ENCODE assay signal across 18 cellular contexts in the genomic region with DNA sequence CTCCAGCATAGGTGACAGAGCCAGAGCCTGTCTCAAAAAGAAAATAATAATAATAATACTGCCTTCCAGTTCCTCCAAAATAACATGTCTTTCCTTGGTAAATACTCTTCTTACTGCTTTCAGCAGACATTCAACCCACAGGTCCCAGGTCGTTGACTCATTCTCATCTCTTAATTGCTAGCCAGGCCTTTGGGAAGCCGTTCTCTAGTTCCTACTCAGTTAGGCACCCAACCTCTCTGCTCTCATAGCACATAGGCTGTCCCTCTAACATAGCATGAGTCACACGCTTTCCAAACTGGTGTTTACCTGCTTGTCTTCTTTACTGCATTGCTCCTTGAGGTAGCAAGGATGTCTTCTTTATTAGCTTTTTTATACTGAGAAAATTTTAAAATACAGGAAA.
DNase-seq lines count a peak whose midpoint lies in the region; ATAC-seq and TF ChIP-seq lines count a peak whose summit lies in the region.
"Had no signal": no experiment of that assay in that cellular context is flagged by ENCODE, and none has a peak within 500 bp of the region (broad histone marks: within the 10 kb centered on the region; RNA-seq: fewer than 3 reads in every experiment).

No MANE protein-coding gene starts in this region.

- no peak for TF ChIP-seq CTCF in WTC11 (IDR thresholded peaks at IDR 0.05)

- DNase-seq in left ventricle myocardium superior (no peak), cardiac septum (ENCODE audit: low spot score) (no peak), WTC11 (ENCODE audit: low spot score) (no peak), iris pigment epithelial cell (ENCODE audit: low read depth) (peak; percentile 54), NCI-H1436 (lab: John Stamatoyannopoulos, UW) (no peak), sciatic nerve (ENCODE audit: low spot score) (no peak)
- DNase-seq: Caco-2; CD4-positive, alpha-beta T cell; DMS153; KBM-7; NCI-H1048; NCI-H146; NCI-H2081; NCI-H748 treated with DMSO at 0.1 percent for 48 hours; NK-92 treated with Interleukin-12 subunit alpha and Interleukin-12 subunit beta, amount 100 ng/mL, for 24 hours; SHP77 had no signal

- POLR2A ChIA-PET in WTC11 (lab: Charles Lee), result interaction anchor here (0.6 kb wide), 1 partner anchor 337 kb away, joined by 3 read pairs; no protein-coding TSS in a partner anchor

- H3K4me1 Mint-ChIP-seq in WTC11, result peaks cover 2% of the 10 kb centered on the region; the same call in 1 of the 2 replicates

- H3K27ac Mint-ChIP-seq in WTC11, result peak overlapping the region; percentile 45; the same call in 1 of the 2 replicates
- H3K27ac Mint-ChIP-seq: CD4-positive, alpha-beta T cell had no signal

- no peaks in the 10 kb centered on the region for H3K36me3 Mint-ChIP-seq in WTC11

- intact Hi-C loops in left ventricle myocardium superior (cut with micrococcal nuclease) (no loop called here), cardiac septum (cut with DNase I) (no loop called here), sciatic nerve (cut with DNase I) (no loop called here)

- peak; percentile 18 for ATAC-seq in left ventricle myocardium superior
- ATAC-seq in WTC11, result no peak
- no peak for ATAC-seq in SK-N-SH treated with all-trans-retinoic acid at 6 μM for 48 hours
- ATAC-seq in sciatic nerve, result no peak
- ATAC-seq: HepG2 had no signal

- CTCF ChIA-PET in WTC11 (lab: Charles Lee), result no interaction called here

- no peaks in the 10 kb centered on the region for H3K27me3 Mint-ChIP-seq in WTC11 (ENCODE audit: low read depth)

- H3K4me3 Mint-ChIP-seq in WTC11, result no peak overlapping the region
- H3K4me3 Mint-ChIP-seq: CD4-positive, alpha-beta T cell had no signal

- H3K9me3 Mint-ChIP-seq in WTC11, result no peaks in the 10 kb centered on the region
- H3K9me3 Mint-ChIP-seq: CD4-positive, alpha-beta T cell had no signal

TF ChIP-seq in WTC11, 78 proteins besides CTCF, POLR2A, EP300 and RAD21 (continues in another document):
- TF ChIP-seq GABPB1 (CRISPR knock-in tag; IDR thresholded peaks at IDR 0.05) (no peak), ZNF138 (CRISPR knock-in tag; conservative IDR thresholded peaks at IDR 0.05) (no peak), JUN (CRISPR knock-in tag; IDR thresholded peaks at IDR 0.05) (no peak), ZNF232 (CRISPR knock-in tag; IDR thresholded peaks at IDR 0.05) (no peak), KAT7 (CRISPR knock-in tag; IDR thresholded peaks at IDR 0.05; ENCODE audit: borderline replicate concordance) (no peak), ZNF317 (CRISPR knock-in tag; IDR thresholded peaks at IDR 0.05; ENCODE audit: borderline replicate concordance, low read depth) (no peak)
- TF ChIP-seq, protein P1, sequence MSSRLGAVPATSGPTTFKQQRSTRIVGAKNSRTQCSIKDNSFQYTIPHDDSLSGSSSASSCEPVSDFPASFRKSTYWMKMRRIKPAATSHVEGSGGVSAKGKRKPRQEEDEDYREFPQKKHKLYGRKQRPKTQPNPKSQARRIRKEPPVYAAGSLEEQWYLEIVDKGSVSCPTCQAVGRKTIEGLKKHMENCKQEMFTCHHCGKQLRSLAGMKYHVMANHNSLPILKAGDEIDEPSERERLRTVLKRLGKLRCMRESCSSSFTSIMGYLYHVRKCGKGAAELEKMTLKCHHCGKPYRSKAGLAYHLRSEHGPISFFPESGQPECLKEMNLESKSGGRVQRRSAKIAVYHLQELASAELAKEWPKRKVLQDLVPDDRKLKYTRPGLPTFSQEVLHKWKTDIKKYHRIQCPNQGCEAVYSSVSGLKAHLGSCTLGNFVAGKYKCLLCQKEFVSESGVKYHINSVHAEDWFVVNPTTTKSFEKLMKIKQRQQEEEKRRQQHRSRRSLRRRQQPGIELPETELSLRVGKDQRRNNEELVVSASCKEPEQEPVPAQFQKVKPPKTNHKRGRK (CRISPR knock-in tag; IDR thresholded peaks at IDR 0.05; ENCODE audit: borderline replicate concordance), result no peak
- TF ChIP-seq, protein P2, sequence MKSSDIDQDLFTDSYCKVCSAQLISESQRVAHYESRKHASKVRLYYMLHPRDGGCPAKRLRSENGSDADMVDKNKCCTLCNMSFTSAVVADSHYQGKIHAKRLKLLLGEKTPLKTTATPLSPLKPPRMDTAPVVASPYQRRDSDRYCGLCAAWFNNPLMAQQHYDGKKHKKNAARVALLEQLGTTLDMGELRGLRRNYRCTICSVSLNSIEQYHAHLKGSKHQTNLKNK (CRISPR knock-in tag; IDR thresholded peaks at IDR 0.05), result no peak
- TF ChIP-seq, protein P3, sequence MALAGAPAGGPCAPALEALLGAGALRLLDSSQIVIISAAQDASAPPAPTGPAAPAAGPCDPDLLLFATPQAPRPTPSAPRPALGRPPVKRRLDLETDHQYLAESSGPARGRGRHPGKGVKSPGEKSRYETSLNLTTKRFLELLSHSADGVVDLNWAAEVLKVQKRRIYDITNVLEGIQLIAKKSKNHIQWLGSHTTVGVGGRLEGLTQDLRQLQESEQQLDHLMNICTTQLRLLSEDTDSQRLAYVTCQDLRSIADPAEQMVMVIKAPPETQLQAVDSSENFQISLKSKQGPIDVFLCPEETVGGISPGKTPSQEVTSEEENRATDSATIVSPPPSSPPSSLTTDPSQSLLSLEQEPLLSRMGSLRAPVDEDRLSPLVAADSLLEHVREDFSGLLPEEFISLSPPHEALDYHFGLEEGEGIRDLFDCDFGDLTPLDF (CRISPR knock-in tag; IDR thresholded peaks at IDR 0.05), result no peak
- TF ChIP-seq, protein P4, sequence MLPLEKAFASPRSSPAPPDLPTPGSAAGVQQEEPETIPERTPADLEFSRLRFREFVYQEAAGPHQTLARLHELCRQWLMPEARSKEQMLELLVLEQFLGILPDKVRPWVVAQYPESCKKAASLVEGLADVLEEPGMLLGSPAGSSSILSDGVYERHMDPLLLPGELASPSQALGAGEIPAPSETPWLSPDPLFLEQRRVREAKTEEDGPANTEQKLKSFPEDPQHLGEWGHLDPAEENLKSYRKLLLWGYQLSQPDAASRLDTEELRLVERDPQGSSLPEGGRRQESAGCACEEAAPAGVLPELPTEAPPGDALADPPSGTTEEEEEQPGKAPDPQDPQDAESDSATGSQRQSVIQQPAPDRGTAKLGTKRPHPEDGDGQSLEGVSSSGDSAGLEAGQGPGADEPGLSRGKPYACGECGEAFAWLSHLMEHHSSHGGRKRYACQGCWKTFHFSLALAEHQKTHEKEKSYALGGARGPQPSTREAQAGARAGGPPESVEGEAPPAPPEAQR (CRISPR knock-in tag; IDR thresholded peaks at IDR 0.05), result no peak

TF ChIP-seq in SK-N-SH treated with all-trans-retinoic acid at 6 μM for 48 hours, 23 proteins besides CTCF, POLR2A, EP300 and RAD21 (continues in another document):
- no peak for TF ChIP-seq TOX (CRISPR knock-in tag; IDR thresholded peaks at IDR 0.05; ENCODE audit: borderline replicate concordance)
- TF ChIP-seq, protein P5, sequence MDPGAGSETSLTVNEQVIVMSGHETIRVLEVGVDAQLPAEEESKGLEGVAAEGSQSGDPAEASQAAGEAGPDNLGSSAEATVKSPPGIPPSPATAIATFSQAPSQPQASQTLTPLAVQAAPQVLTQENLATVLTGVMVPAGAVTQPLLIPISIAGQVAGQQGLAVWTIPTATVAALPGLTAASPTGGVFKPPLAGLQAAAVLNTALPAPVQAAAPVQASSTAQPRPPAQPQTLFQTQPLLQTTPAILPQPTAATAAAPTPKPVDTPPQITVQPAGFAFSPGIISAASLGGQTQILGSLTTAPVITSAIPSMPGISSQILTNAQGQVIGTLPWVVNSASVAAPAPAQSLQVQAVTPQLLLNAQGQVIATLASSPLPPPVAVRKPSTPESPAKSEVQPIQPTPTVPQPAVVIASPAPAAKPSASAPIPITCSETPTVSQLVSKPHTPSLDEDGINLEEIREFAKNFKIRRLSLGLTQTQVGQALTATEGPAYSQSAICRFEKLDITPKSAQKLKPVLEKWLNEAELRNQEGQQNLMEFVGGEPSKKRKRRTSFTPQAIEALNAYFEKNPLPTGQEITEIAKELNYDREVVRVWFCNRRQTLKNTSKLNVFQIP (CRISPR knock-in tag; IDR thresholded peaks at IDR 0.05; ENCODE audit: borderline replicate concordance, low read depth), result no peak
- TF ChIP-seq BACH2 (CRISPR knock-in tag; IDR thresholded peaks at IDR 0.05; ENCODE audit: borderline replicate concordance), result no peak
- TF ChIP-seq GLIS3 (CRISPR knock-in tag; IDR thresholded peaks at IDR 0.05), result no peak
- no peak for TF ChIP-seq RARB (CRISPR knock-in tag; IDR thresholded peaks at IDR 0.05)
- TF ChIP-seq, protein P6, sequence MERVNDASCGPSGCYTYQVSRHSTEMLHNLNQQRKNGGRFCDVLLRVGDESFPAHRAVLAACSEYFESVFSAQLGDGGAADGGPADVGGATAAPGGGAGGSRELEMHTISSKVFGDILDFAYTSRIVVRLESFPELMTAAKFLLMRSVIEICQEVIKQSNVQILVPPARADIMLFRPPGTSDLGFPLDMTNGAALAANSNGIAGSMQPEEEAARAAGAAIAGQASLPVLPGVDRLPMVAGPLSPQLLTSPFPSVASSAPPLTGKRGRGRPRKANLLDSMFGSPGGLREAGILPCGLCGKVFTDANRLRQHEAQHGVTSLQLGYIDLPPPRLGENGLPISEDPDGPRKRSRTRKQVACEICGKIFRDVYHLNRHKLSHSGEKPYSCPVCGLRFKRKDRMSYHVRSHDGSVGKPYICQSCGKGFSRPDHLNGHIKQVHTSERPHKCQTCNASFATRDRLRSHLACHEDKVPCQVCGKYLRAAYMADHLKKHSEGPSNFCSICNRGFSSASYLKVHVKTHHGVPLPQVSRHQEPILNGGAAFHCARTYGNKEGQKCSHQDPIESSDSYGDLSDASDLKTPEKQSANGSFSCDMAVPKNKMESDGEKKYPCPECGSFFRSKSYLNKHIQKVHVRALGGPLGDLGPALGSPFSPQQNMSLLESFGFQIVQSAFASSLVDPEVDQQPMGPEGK (CRISPR knock-in tag; IDR thresholded peaks at IDR 0.05; ENCODE audit: borderline replicate concordance), result no peak
- TF ChIP-seq, protein P7, sequence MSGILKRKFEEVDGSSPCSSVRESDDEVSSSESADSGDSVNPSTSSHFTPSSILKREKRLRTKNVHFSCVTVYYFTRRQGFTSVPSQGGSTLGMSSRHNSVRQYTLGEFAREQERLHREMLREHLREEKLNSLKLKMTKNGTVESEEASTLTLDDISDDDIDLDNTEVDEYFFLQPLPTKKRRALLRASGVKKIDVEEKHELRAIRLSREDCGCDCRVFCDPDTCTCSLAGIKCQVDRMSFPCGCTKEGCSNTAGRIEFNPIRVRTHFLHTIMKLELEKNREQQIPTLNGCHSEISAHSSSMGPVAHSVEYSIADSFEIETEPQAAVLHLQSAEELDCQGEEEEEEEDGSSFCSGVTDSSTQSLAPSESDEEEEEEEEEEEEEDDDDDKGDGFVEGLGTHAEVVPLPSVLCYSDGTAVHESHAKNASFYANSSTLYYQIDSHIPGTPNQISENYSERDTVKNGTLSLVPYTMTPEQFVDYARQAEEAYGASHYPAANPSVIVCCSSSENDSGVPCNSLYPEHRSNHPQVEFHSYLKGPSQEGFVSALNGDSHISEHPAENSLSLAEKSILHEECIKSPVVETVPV (CRISPR knock-in tag; IDR thresholded peaks at IDR 0.05), result no peak
- no peak for TF ChIP-seq SNAI2 (CRISPR knock-in tag; IDR thresholded peaks at IDR 0.05)
- TF ChIP-seq ZC3H10 (CRISPR knock-in tag; IDR thresholded peaks at IDR 0.05), result no peak
